11 cellular contexts compared by ENCODE assay signal in the genomic region with DNA sequence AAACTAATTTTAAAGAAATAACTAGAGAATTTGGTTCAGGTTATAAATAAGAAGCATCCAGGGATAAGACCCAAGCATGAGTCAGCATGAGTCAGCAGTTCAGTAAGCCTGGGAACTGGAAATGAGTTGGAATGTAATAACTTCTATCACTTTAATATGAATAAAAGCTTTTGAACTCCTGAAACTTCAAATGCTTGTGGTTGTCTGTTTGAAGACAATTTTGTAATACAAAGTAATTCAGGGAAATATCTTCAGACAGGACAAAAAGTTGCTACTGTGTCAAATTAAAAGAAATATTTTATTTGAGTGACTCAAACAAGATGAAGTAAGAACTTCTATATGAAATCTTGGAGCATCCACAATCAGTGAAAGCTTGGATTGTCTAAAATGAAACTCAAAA.
DNase-seq lines count a peak whose midpoint lies in the region; ATAC-seq, FAIRE-seq and TF ChIP-seq lines count a peak whose summit lies in the region.
"Had no signal": no experiment of that assay in that cellular context is flagged by ENCODE, and none has a peak within 500 bp of the region (broad histone marks: within the 10 kb centered on the region; RNA-seq: fewer than 3 reads in every experiment).

No MANE protein-coding gene starts in this region.

- H3K4me1 ChIP-seq in keratinocyte (ENCODE audit: control insufficient read depth, extremely low read depth, insufficient read depth, low read length) (peaks cover 2% of the 10 kb centered on the region), Karpas-422 (ENCODE audit: low read length) (no peaks in the 10 kb centered on the region)
- H3K4me1 ChIP-seq: vagina had no signal

- H3K9me3 ChIP-seq in keratinocyte (ENCODE audit: control insufficient read depth, low read depth, low read length) (no peaks in the 10 kb centered on the region), Karpas-422 (ENCODE audit: low read length) (no peaks in the 10 kb centered on the region)
- H3K9me3 ChIP-seq: vagina had no signal

- in situ Hi-C loops in ACHN (cut with HindIII; ENCODE audit: low pct_ligation_motif_present, low pct_unique_long_range_greater_than_20kb, low sequenced_read_pairs) = no loop called here
- in situ Hi-C loops in brain microvascular endothelial cell (cut with HindIII; ENCODE audit: low pct_ligation_motif_present, low sequenced_read_pairs) = no loop called here

- DNase-seq in ACHN (peak; percentile 71), HS-5 (ENCODE audit: low read depth) (peak; percentile 99), brain microvascular endothelial cell (peak; percentile 95), keratinocyte (ENCODE audit: low read depth, low spot score) (peak; percentile 33), C1 segment of cervical spinal cord (lab: John Stamatoyannopoulos, UW) (no peak), Karpas-422 (no peak), left lobe of liver (ENCODE audit: low spot score) (no peak), GM12891 (ENCODE audit: insufficient read length, low spot score) (no peak)
- DNase-seq: activated CD4-positive, CD25-positive, alpha-beta regulatory T cell treated with anti-CD3 and anti-CD28 coated beads, Interleukin-2, amount 50 U/mL, for 72 hours; naive B cell had no signal

- H3K79me2 ChIP-seq in keratinocyte (ENCODE audit: control insufficient read depth, insufficient read depth, low read length) = no peaks in the 10 kb centered on the region
- no peaks in the 10 kb centered on the region for H3K79me2 ChIP-seq in Karpas-422 (ENCODE audit: low read length)

- no peak overlapping the region for H3K4me3 ChIP-seq in brain microvascular endothelial cell (ENCODE audit: low read depth, low read length)
- H3K4me3 ChIP-seq in keratinocyte (ENCODE audit: control insufficient read depth in 2 of 3, extremely low read depth in 1 of 3, insufficient read depth in 2 of 3, low read depth in 1 of 3, low read length in 3 of 3) = no peak overlapping the region
- H3K4me3 ChIP-seq in Karpas-422 (ENCODE audit: low read length) = no peak overlapping the region
- H3K4me3 ChIP-seq: vagina had no signal

- H4K20me1 ChIP-seq in keratinocyte (ENCODE audit: control insufficient read depth, extremely low read depth, insufficient read depth, low read length) (no peaks in the 10 kb centered on the region), Karpas-422 (ENCODE audit: insufficient read depth, low read depth, low read length) (no peaks in the 10 kb centered on the region)

- H3K4me2 ChIP-seq in keratinocyte (ENCODE audit: control insufficient read depth, extremely low read depth, insufficient read depth, low read depth, low read length) = no peak overlapping the region
- no peak overlapping the region for H3K4me2 ChIP-seq in Karpas-422 (ENCODE audit: low read depth, low read length, poor library complexity, severe bottlenecking)

- no peak for ATAC-seq in left lobe of liver

- TF ChIP-seq POLR2A in GM12891 (IDR thresholded peaks at IDR 0.05; ENCODE audit: low read depth, low read length) = no peak

- dilution Hi-C loops in keratinocyte (cut with MboI; ENCODE audit: extremely low pct_ligation_motif_present, low sequenced_read_pairs) = no loop called here

- peak; percentile 66 for FAIRE-seq in keratinocyte (lab: Jason Lieb, UNC)
- no peak for FAIRE-seq in GM12891 (lab: Jason Lieb, UNC)

- H2AFZ ChIP-seq in keratinocyte (ENCODE audit: control insufficient read depth, low read length) (no peak overlapping the region), Karpas-422 (ENCODE audit: low read length) (no peak overlapping the region)

- H3K9ac ChIP-seq in keratinocyte (ENCODE audit: control insufficient read depth, extremely low read depth, insufficient read depth, low read length) = no peak overlapping the region
- H3K9ac ChIP-seq in Karpas-422 (ENCODE audit: low read length) = no peak overlapping the region

- H3K36me3 ChIP-seq in brain microvascular endothelial cell (replicated peaks) (no peaks in the 10 kb centered on the region), keratinocyte (ENCODE audit: control insufficient read depth in 2 of 2, extremely low read depth in 1 of 2, insufficient read depth in 2 of 2, low read length in 2 of 2) (no peaks in the 10 kb centered on the region), Karpas-422 (ENCODE audit: insufficient read depth, low read length) (no peaks in the 10 kb centered on the region)
- H3K36me3 ChIP-seq: vagina had no signal

- H3K9me2 ChIP-seq in Karpas-422 (replicated peaks; ENCODE audit: insufficient read depth, low read length) = no peaks in the 10 kb centered on the region

- no peaks in the 10 kb centered on the region for H3K9me1 ChIP-seq in keratinocyte (ENCODE audit: control insufficient read depth, extremely low read depth, insufficient read depth, low read length)

- H3K27me3 ChIP-seq in brain microvascular endothelial cell (replicated peaks) (no peaks in the 10 kb centered on the region), keratinocyte (ENCODE audit: control insufficient read depth, extremely low read depth, insufficient read depth, low read length) (no peaks in the 10 kb centered on the region), Karpas-422 (ENCODE audit: low read length) (no peaks in the 10 kb centered on the region)
- H3K27me3 ChIP-seq: vagina had no signal

- H3K27ac ChIP-seq in brain microvascular endothelial cell (peak overlapping the region; percentile 91), keratinocyte (ENCODE audit: control insufficient read depth, insufficient read depth, low read length) (no peak overlapping the region), Karpas-422 (ENCODE audit: low read length) (no peak overlapping the region)
- H3K27ac ChIP-seq: vagina had no signal

- TF ChIP-seq CTCF in brain microvascular endothelial cell (IDR thresholded peaks at IDR 0.05; ENCODE audit: low read depth, low read length, missing control alignments) (no peak), keratinocyte (optimal IDR thresholded peaks at IDR 0.05 in 1 of 3, IDR thresholded peaks at IDR 0.05 in 1 of 3, conservative IDR thresholded peaks at IDR 0.05 in 1 of 3; ENCODE audit: extremely low read depth in 1 of 3, insufficient read depth in 2 of 3, low read length in 3 of 3) (no peak)

TF ChIP-seq in GM12891, 5 proteins besides CTCF, POLR2A, EP300 and RAD21:
- TF ChIP-seq TAF1 (IDR thresholded peaks at IDR 0.05; ENCODE audit: low read depth, low read length) (no peak), POLR2AphosphoS5 (IDR thresholded peaks at IDR 0.05; ENCODE audit: low read depth, low read length) (no peak), SPI1 (IDR thresholded peaks at IDR 0.05; ENCODE audit: low read depth, low read length) (no peak), PAX5 (IDR thresholded peaks at IDR 0.05; ENCODE audit: insufficient read depth, low read length, severe bottlenecking) (no peak), POU2F2 (IDR thresholded peaks at IDR 0.05; ENCODE audit: low read depth, low read length) (no peak)

Comparison
In these comparisons a context has a peak if more than half of its experiments do, and no peak if none do; other contexts are left out.
1. DNase-seq: peak in ACHN (single experiment), HS-5 (single experiment), brain microvascular endothelial cell (single experiment) and keratinocyte (single experiment); none in C1 segment of cervical spinal cord (0 of 14), Karpas-422 (single experiment), left lobe of liver (single experiment) and GM12891 (single experiment).